In the genomic region with DNA sequence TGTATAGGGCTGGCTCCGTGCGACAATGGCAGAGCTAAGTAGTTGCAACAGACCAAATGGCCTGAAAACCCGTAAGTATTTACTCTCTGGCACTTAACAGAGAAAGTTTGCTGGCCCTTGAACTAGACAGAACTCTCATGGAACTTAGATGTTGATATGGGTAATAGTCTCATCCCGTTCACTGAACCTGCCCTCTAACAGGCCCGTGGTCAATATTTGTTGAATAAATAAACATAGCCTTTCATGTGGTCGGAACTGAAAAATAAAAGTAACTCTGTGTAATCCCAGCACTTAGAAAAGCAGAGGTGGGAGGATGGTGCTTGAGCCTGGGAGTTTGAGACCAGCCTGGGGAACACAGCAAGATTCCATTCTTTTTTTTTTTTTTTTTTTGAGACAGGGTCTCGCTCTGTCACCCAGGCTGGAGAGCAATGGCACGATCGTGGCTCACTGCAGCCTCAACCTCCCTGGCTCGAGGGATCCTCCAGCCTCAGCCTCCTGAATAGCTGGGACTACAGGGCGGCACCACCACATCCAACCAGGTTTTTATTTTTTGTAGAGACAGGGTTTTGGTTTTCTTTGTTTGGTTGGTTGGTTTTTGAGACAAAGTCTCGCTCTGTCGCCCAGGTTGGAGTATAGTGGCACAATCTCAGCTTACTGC, we compare ENCODE assay signal across 1 cellular context.
TF ChIP-seq lines count a peak whose summit lies in the region.

No MANE protein-coding gene starts in this region.

TF ChIP-seq in liver, 16 proteins besides CTCF, POLR2A, EP300 and RAD21 (continued from another document):
- TF ChIP-seq, protein P1, sequence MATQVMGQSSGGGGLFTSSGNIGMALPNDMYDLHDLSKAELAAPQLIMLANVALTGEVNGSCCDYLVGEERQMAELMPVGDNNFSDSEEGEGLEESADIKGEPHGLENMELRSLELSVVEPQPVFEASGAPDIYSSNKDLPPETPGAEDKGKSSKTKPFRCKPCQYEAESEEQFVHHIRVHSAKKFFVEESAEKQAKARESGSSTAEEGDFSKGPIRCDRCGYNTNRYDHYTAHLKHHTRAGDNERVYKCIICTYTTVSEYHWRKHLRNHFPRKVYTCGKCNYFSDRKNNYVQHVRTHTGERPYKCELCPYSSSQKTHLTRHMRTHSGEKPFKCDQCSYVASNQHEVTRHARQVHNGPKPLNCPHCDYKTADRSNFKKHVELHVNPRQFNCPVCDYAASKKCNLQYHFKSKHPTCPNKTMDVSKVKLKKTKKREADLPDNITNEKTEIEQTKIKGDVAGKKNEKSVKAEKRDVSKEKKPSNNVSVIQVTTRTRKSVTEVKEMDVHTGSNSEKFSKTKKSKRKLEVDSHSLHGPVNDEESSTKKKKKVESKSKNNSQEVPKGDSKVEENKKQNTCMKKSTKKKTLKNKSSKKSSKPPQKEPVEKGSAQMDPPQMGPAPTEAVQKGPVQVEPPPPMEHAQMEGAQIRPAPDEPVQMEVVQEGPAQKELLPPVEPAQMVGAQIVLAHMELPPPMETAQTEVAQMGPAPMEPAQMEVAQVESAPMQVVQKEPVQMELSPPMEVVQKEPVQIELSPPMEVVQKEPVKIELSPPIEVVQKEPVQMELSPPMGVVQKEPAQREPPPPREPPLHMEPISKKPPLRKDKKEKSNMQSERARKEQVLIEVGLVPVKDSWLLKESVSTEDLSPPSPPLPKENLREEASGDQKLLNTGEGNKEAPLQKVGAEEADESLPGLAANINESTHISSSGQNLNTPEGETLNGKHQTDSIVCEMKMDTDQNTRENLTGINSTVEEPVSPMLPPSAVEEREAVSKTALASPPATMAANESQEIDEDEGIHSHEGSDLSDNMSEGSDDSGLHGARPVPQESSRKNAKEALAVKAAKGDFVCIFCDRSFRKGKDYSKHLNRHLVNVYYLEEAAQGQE (IDR thresholded peaks at IDR 0.05), result peak; percentile 85
- TF ChIP-seq NR2F2 (IDR thresholded peaks at IDR 0.05) (peak; percentile 39), HNF4G (IDR thresholded peaks at IDR 0.05) (peak; percentile 74)
